8 cellular contexts compared by ENCODE assay signal in the genomic region with DNA sequence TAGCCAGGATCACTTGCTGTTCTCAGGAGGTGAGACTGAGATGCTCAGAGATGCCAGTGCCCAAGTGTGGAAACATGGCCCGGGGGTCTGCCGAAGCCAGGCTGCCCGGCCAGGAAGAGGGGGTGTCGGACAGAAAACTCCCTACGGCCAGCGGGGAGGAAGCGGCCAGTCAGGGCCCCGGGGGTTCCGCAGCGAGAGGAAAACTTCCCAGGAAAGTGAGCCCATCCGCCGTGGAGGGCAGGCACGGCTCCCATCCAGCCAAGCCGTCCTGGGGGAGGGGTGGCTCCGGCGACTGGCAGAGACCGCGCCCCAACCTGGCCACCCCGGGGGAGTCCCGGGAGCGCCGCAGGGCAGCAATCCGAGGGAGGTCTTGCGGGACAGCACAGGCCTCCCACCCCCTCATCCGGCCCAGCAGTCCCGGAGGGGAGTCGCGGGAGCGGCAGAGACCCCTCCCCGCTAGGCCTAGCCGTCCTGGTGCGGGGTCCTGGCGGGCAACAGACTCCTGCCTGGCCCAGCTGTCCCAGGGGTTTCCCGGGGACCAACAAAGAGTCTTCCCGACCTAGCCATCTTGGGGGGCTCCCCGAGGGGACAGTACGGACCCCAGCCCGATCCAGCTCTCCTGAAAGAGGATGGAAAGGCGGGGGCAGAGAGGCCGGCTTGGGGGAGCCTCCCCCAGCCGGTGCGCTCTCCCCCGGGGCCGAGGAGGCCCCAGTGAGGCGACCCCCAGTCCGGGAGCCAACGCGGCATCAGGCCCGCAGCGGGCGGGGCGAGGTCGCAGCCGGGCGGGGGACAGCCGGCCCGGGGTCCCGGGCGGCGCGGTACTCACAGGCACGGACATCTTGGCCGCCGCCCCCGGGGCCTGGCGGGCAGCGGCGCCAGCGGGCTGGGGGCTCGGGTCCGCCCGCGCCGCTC. TPM values are rescaled to one million over a fixed set of nuclear protein-coding genes. Genes with fewer than 3 reads are reported as not detected.
DNase-seq lines count a peak whose midpoint lies in the region; ATAC-seq and TF ChIP-seq lines count a peak whose summit lies in the region.

No MANE protein-coding gene starts in this region.

- H3K9me3 ChIP-seq in iPS-15b (ENCODE audit: control insufficient read depth, insufficient read depth, low read length), result no peaks in the 10 kb centered on the region
- no peaks in the 10 kb centered on the region for H3K9me3 ChIP-seq in smooth muscle cell (replicated peaks; ENCODE audit: low read depth)

- DNase-seq in NCI-H1417 (lab: John Stamatoyannopoulos, UW) (peak in 2 of 3 experiments; percentile 45 to 56), NCI-H1417 treated with DMSO at 0.1 percent for 48 hours (lab: John Stamatoyannopoulos, UW) (no peak), smooth muscle cell (lab: John Stamatoyannopoulos, UW; ENCODE audit: unreplicated experiment) (no peak), NCI-H1105 (lab: John Stamatoyannopoulos, UW) (no peak), RKO (ENCODE audit: low spot score) (no peak)

- H3K79me2 ChIP-seq in smooth muscle cell (ENCODE audit: low read depth), result peaks cover 59% of the 10 kb centered on the region

- peaks cover 19% of the 10 kb centered on the region for H3K27me3 Mint-ChIP-seq in activated naive CD8-positive, alpha-beta T cell

- H3K4me1 ChIP-seq in iPS-15b (ENCODE audit: control insufficient read depth, insufficient read depth, low read length), result peaks cover 6% of the 10 kb centered on the region
- peaks cover 33% of the 10 kb centered on the region for H3K4me1 ChIP-seq in smooth muscle cell (ENCODE audit: low read depth)

- H2AFZ ChIP-seq in smooth muscle cell (ENCODE audit: low read depth), result no peak overlapping the region

- H3K4me3 ChIP-seq in iPS-15b (ENCODE audit: low read depth, low read length), result peak overlapping the region; percentile 76
- peak overlapping the region; percentile 99 for H3K4me3 ChIP-seq in smooth muscle cell

- peak; percentile 29 for ATAC-seq in HG02852 (IDR thresholded peaks at IDR 0.05; ENCODE audit: unreplicated experiment)

- no peak overlapping the region for H3K27ac Mint-ChIP-seq in activated naive CD8-positive, alpha-beta T cell

- peak overlapping the region; percentile 99 for H3K4me2 ChIP-seq in smooth muscle cell

- TF ChIP-seq CTCF in smooth muscle cell (IDR thresholded peaks at IDR 0.05; ENCODE audit: borderline replicate concordance, insufficient read depth, poor library complexity, severe bottlenecking), result no peak

- H3F3A ChIP-seq in smooth muscle cell (ENCODE audit: low read depth), result no peaks in the 10 kb centered on the region

- H4K20me1 ChIP-seq in smooth muscle cell (ENCODE audit: low read depth), result peaks cover 48% of the 10 kb centered on the region

- no peaks in the 10 kb centered on the region for H3K9me3 Mint-ChIP-seq in activated naive CD8-positive, alpha-beta T cell (ENCODE audit: low read depth)

- no peaks in the 10 kb centered on the region for H3K27me3 ChIP-seq in iPS-15b (ENCODE audit: control insufficient read depth, insufficient read depth, low read length)
- no peaks in the 10 kb centered on the region for H3K27me3 ChIP-seq in smooth muscle cell (ENCODE audit: low read depth)

- H3K9ac ChIP-seq in iPS-15b (ENCODE audit: low read depth, low read length) (peak overlapping the region; percentile 93), smooth muscle cell (ENCODE audit: low read depth) (peak overlapping the region; percentile 97)

- H3K27ac ChIP-seq in smooth muscle cell (ENCODE audit: low read depth), result peak overlapping the region; percentile 85

- H3K36me3 ChIP-seq in iPS-15b (ENCODE audit: control insufficient read depth, insufficient read depth, low read length) (peaks cover 11% of the 10 kb centered on the region), smooth muscle cell (ENCODE audit: low read depth) (no peaks in the 10 kb centered on the region)

- 2% methylated on average over 45 of the region's 74 CpGs for WGBS in smooth muscle cell (ENCODE audit: low lambda C conversion rate)

- no peaks in the 10 kb centered on the region for H3K36me3 Mint-ChIP-seq in activated naive CD8-positive, alpha-beta T cell

- H3K4me3 Mint-ChIP-seq in activated naive CD8-positive, alpha-beta T cell, result peak overlapping the region; percentile 69

- H3K4me1 Mint-ChIP-seq in activated naive CD8-positive, alpha-beta T cell (ENCODE audit: low read depth), result peaks cover 10% of the 10 kb centered on the region

RNA-seq across cellular contexts. Expression of gene BCAR1, which starts 13.8 kb away (rescaled TPM):
- 49.4 and 49.9 TPM in 2 replicates for total RNA-seq in smooth muscle cell
- 117 and 123 TPM in 2 replicates for polyA plus RNA-seq in smooth muscle cell

RNA-seq across cellular contexts. Expression of gene CTRB1, which starts 46.5 kb away (rescaled TPM):
- total RNA-seq in smooth muscle cell, result not detected in 2 replicates
- 1.9 and 7.2 TPM in 2 replicates for polyA plus RNA-seq in smooth muscle cell

RNA-seq across cellular contexts. Expression of gene CTRB2, which starts 58.3 kb away (rescaled TPM):
- 1.7 TPM in 1 of 2 replicates, not detected in the other for total RNA-seq in smooth muscle cell
- polyA plus RNA-seq in smooth muscle cell, result 2.3 and 11.1 TPM in 2 replicates

Comparison
In these comparisons a context has a peak if more than half of its experiments do, and no peak if none do; other contexts are left out.
1. DNase-seq: peak in NCI-H1417 (2 of 3); none in NCI-H1417 treated with DMSO at 0.1 percent for 48 hours (single experiment), smooth muscle cell (single experiment), NCI-H1105 (single experiment) and RKO (single experiment).